In genomic region chr1:169109561-169110134, GRCh38 we compare ENCODE assay signal across 8 cellular contexts. TPM values are rescaled to one million over a fixed set of nuclear protein-coding genes. Genes with fewer than 3 reads are reported as not detected.
A peak's percentile ranks its signal among the peaks of the same experiment; 100 is the strongest.
DNase-seq lines count a peak whose midpoint lies in the region; ATAC-seq, FAIRE-seq and TF ChIP-seq lines count a peak whose summit lies in the region.

No MANE protein-coding gene starts in this region.

- no peaks in the 10 kb centered on the region for H3K9me3 ChIP-seq in A549
- no peaks in the 10 kb centered on the region for H3K9me3 ChIP-seq in H9 (ENCODE audit: control insufficient read depth, low read depth, low read length)
- H3K9me3 ChIP-seq in RWPE2 (ENCODE audit: severe bottlenecking): no peaks in the 10 kb centered on the region
- no peaks in the 10 kb centered on the region for H3K9me3 ChIP-seq in endothelial cell of umbilical vein (replicated peaks; ENCODE audit: control insufficient read depth, insufficient read depth, low read length)
- no peaks in the 10 kb centered on the region for H3K9me3 ChIP-seq in mucosa of rectum (ENCODE audit: control insufficient read depth in 2 of 2, low read length in 2 of 2)
- no peaks in the 10 kb centered on the region for H3K9me3 ChIP-seq in SJCRH30 (replicated peaks)
- H3K9me3 ChIP-seq in tibial artery: no peaks in the 10 kb centered on the region

- BruUV-seq in endothelial cell of umbilical vein (replicated peaks; lab: Mats Ljungman, UMichigan): no TSS peak

- H3K9me1 ChIP-seq in endothelial cell of umbilical vein (replicated peaks; ENCODE audit: control insufficient read depth, extremely low read depth, insufficient read depth, low read length): no peaks in the 10 kb centered on the region

- TF ChIP-seq POLR2A in A549 (IDR thresholded peaks at IDR 0.05; ENCODE audit: low read length) (no peak), endothelial cell of umbilical vein (IDR thresholded peaks at IDR 0.05; ENCODE audit: low read depth, low read length) (no peak)

- H2BK120ac ChIP-seq in H9 (ENCODE audit: low read depth, low read length, poor library complexity, severe bottlenecking): no peak overlapping the region

- no peaks in the 10 kb centered on the region; the same call in none of the 2 replicates for H3K27me3 Mint-ChIP-seq in H9 (ENCODE audit: low read depth)

- H2BK20ac ChIP-seq in H9 (ENCODE audit: low read depth, low read length, poor library complexity, severe bottlenecking): no peak overlapping the region

- no peak overlapping the region for H3K23ac ChIP-seq in H9 (ENCODE audit: insufficient read length, low read depth, low read length)

- H3K36me3 Mint-ChIP-seq in H9 (ENCODE audit: insufficient read depth in 1 of 3, low read depth in 3 of 3): peaks cover 23 to 37% (median 36%) of the 10 kb centered on the region in 3 experiments

- dilution Hi-C loops in endothelial cell of umbilical vein (cut with MboI; ENCODE audit: extremely low pct_ligation_motif_present, low sequenced_read_pairs): no loop called here

- H2BK15ac ChIP-seq in H9 (ENCODE audit: low read depth, low read length): no peak overlapping the region

- no peaks in the 10 kb centered on the region for H3K27me3 ChIP-seq in H9 (ENCODE audit: insufficient read depth, low read length)
- no peaks in the 10 kb centered on the region for H3K27me3 ChIP-seq in RWPE2 (ENCODE audit: insufficient read depth, poor library complexity, severe bottlenecking)
- H3K27me3 ChIP-seq in endothelial cell of umbilical vein (ENCODE audit: control insufficient read depth in 2 of 2, insufficient read depth in 2 of 2, low read length in 2 of 2): no peaks in the 10 kb centered on the region
- no peaks in the 10 kb centered on the region for H3K27me3 ChIP-seq in mucosa of rectum (ENCODE audit: control insufficient read depth in 2 of 2, insufficient read depth in 2 of 2, low read length in 2 of 2)
- no peaks in the 10 kb centered on the region for H3K27me3 ChIP-seq in SJCRH30
- H3K27me3 ChIP-seq in tibial artery: no peaks in the 10 kb centered on the region

- H3K18ac ChIP-seq in H9 (ENCODE audit: insufficient read length, low read depth, low read length): no peak overlapping the region

- no peak overlapping the region for H4K8ac ChIP-seq in H9 (replicated peaks; ENCODE audit: insufficient read length, low read depth, low read length)

- H3K27ac ChIP-seq in A549: peak overlapping the region; percentile 96 to 98
- no peak overlapping the region for H3K27ac ChIP-seq in H9 (ENCODE audit: insufficient read length, low read depth, low read length)
- H3K27ac ChIP-seq in RWPE2 (ENCODE audit: poor library complexity, severe bottlenecking): peak overlapping the region; percentile 96
- H3K27ac ChIP-seq in endothelial cell of umbilical vein (ENCODE audit: insufficient read depth, low read depth, low read length): peak overlapping the region; percentile 89
- peak overlapping the region; percentile 85 to 92 for H3K27ac ChIP-seq in mucosa of rectum (ENCODE audit: low read depth in 2 of 2, low read length in 2 of 2)
- H3K27ac ChIP-seq in SJCRH30: no peak overlapping the region
- H3K27ac ChIP-seq in tibial artery: no peak overlapping the region

- peak; percentile 52 to 61 for ATAC-seq in A549
- peak; percentile 23 for ATAC-seq in RWPE2 (ENCODE audit: low read depth)

- H2BK12ac ChIP-seq in H9 (ENCODE audit: insufficient read length, low read depth, low read length): no peak overlapping the region

- H4K20me1 ChIP-seq in H9 (ENCODE audit: control insufficient read depth, insufficient read depth, insufficient read length) (no peaks in the 10 kb centered on the region), endothelial cell of umbilical vein (replicated peaks; ENCODE audit: control insufficient read depth, extremely low read depth, insufficient read depth, low read length) (no peaks in the 10 kb centered on the region)

- TF ChIP-seq EP300 in A549 (IDR thresholded peaks at IDR 0.05): peak; percentile 66 to 67; a peak in 2 of 5 replicates

- H3K27ac Mint-ChIP-seq in H9: peak overlapping the region; percentile 61 to 79 (median 77); a peak in 4 of 7 replicates

- DNase-seq in A549 (ENCODE audit: low read depth in 1 of 2, low spot score in 1 of 2): peak; percentile 83 to 96
- DNase-seq in H9: no peak
- no peak for DNase-seq in RWPE2 (ENCODE audit: low spot score)
- peak; percentile 68 for DNase-seq in endothelial cell of umbilical vein (ENCODE audit: low read depth, low spot score)
- no peak for DNase-seq in SJCRH30
- no peak for DNase-seq in tibial artery
- DNase-seq in activated CD4-positive, CD25-positive, alpha-beta regulatory T cell treated with anti-CD3 and anti-CD28 coated beads, Interleukin-2, amount 50 U/mL, for 72 hours: no peak

- POLR2A ChIA-PET in A549 (lab: Yijun Ruan, JAX): interaction anchor here (0.7 to 4.4 kb wide), 10 partner anchors 10 to 767 kb away, joined by 3 to 42 read pairs (median 4); no protein-coding TSS in a partner anchor
- POLR2A ChIA-PET in endothelial cell of umbilical vein (lab: Charles Lee): no interaction called here

- TF ChIP-seq CTCF in A549 (IDR thresholded peaks at IDR 0.05): no peak
- TF ChIP-seq CTCF in H9 (conservative IDR thresholded peaks at IDR 0.05): no peak
- no peak for TF ChIP-seq CTCF in RWPE2 (IDR thresholded peaks at IDR 0.05; ENCODE audit: poor library complexity, severe bottlenecking)
- TF ChIP-seq CTCF in endothelial cell of umbilical vein (IDR thresholded peaks at IDR 0.05; ENCODE audit: extremely low read depth in 1 of 2, insufficient read depth in 1 of 2, low read depth in 1 of 2, low read length in 2 of 2): no peak
- no peak for TF ChIP-seq CTCF in tibial artery (IDR thresholded peaks at IDR 0.05)

- peaks cover 11% of the 10 kb centered on the region for H3K23me2 ChIP-seq in H9 (ENCODE audit: insufficient read length, low read depth, low read length, poor library complexity, severe bottlenecking)

- 1% methylated on average over 8 of the region's 8 CpGs for WGBS in A549 (ENCODE audit: missing lambda C conversion rate)
- WGBS in H9 (ENCODE audit: extremely low coverage, insufficient read length, low lambda C conversion rate): no CpG with 5 or more reads among the region's 8 CpGs

- H3K4me1 Mint-ChIP-seq in H9: peaks cover 57 to 66% of the 10 kb centered on the region in 2 experiments

- peak; percentile 65 for FAIRE-seq in A549 (lab: Jason Lieb, UNC)
- peak; percentile 59 for FAIRE-seq in endothelial cell of umbilical vein (lab: Jason Lieb, UNC)

- H3T11ph ChIP-seq in H9 (ENCODE audit: low read length): no peak overlapping the region

- no peak overlapping the region for H2AFZ ChIP-seq in H9 (ENCODE audit: low read length)
- peak overlapping the region; percentile 5 for H2AFZ ChIP-seq in endothelial cell of umbilical vein (ENCODE audit: low read depth, low read length)

- TF ChIP-seq RAD21 in A549 (conservative IDR thresholded peaks at IDR 0.05 in 1 of 2, IDR thresholded peaks at IDR 0.05 in 1 of 2): peak in 1 of 2 experiments; percentile 36; a peak in 2 of 5 replicates

- no peak overlapping the region for H3K14ac ChIP-seq in H9 (ENCODE audit: insufficient read depth, low read length)

- intact Hi-C loops in endothelial cell of umbilical vein (cut with micrococcal nuclease): loop anchor here (1.0 to 10.0 kb wide), 6 partner anchors 218 to 885 kb away; partner anchors contain the start of genes BLZF1, METTL18, SCYL3 and SFT2D2
- intact Hi-C loops in tibial artery (cut with DNase I; ENCODE audit: low total_unique reads): no loop called here

- no peaks in the 10 kb centered on the region; a peak in 1 of 5 replicates for H3K9me3 Mint-ChIP-seq in H9

- no peak overlapping the region for H4K5ac ChIP-seq in H9 (ENCODE audit: insufficient read length, low read depth, low read length)

- H3K4me2 ChIP-seq in A549 (peak overlapping the region; percentile 98), H9 (ENCODE audit: insufficient read depth, insufficient read length, low read length) (peak overlapping the region; percentile 2), endothelial cell of umbilical vein (ENCODE audit: insufficient read depth, low read length) (peak overlapping the region; percentile 96)

- CTCF ChIA-PET in A549 (lab: Yijun Ruan, JAX) (interaction anchor here (0.6 to 3.7 kb wide), 13 partner anchors 8 to 664 kb away, joined by 3 to 20 read pairs (median 4); partner anchors contain the start of genes BLZF1 and NME7), endothelial cell of umbilical vein (lab: Charles Lee) (interaction anchor here (0.7 to 5.6 kb wide), 7 partner anchors 11 to 506 kb away, joined by 3 to 41 read pairs (median 6); no protein-coding TSS in a partner anchor)

- H3K79me2 ChIP-seq in H9 (ENCODE audit: insufficient read depth, low read length): peaks cover 33% of the 10 kb centered on the region; the same call in 1 of the 2 replicates
- peaks cover 61% of the 10 kb centered on the region for H3K79me2 ChIP-seq in endothelial cell of umbilical vein (ENCODE audit: control insufficient read depth, insufficient read depth, low read length)

- no peak overlapping the region for H4K91ac ChIP-seq in H9 (ENCODE audit: insufficient read length, low read depth, low read length)

- H3K36me3 ChIP-seq in RWPE2 (ENCODE audit: low read depth): peaks cover 48% of the 10 kb centered on the region
- H3K36me3 ChIP-seq in endothelial cell of umbilical vein (ENCODE audit: control insufficient read depth in 2 of 2, extremely low read depth in 1 of 2, insufficient read depth in 2 of 2, low read length in 2 of 2): no peaks in the 10 kb centered on the region
- H3K36me3 ChIP-seq in mucosa of rectum (ENCODE audit: control insufficient read depth in 2 of 2, insufficient read depth in 2 of 2, low read length in 2 of 2): peaks cover 28 to 30% of the 10 kb centered on the region in 2 donors
- H3K36me3 ChIP-seq in SJCRH30: peaks cover 20% of the 10 kb centered on the region
- H3K36me3 ChIP-seq in tibial artery: peaks cover 0 to 10% (median 0%) of the 10 kb centered on the region in 3 donors

- no peak overlapping the region for H3K56ac ChIP-seq in H9 (ENCODE audit: insufficient read length, low read depth, low read length)

- H3K9ac ChIP-seq in H9 (ENCODE audit: extremely low read depth, insufficient read length, low read length) (no peak overlapping the region), endothelial cell of umbilical vein (replicated peaks; ENCODE audit: extremely low read depth, insufficient read depth, low read length) (peak overlapping the region; percentile 42), mucosa of rectum (ENCODE audit: low read depth in 1 of 2, low read length in 2 of 2) (peak overlapping the region; percentile 83 to 94)

- no peak overlapping the region for H2BK5ac ChIP-seq in H9 (ENCODE audit: insufficient read length, low read length)

- peak overlapping the region in 1 of 2 experiments; percentile 37; a peak in 3 of 5 replicates for H3K4me3 Mint-ChIP-seq in H9

- H3K79me1 ChIP-seq in H9 (ENCODE audit: insufficient read depth, low read depth, low read length, poor library complexity, severe bottlenecking): no peaks in the 10 kb centered on the region

- H3K4me1 ChIP-seq in A549: peaks cover 49% of the 10 kb centered on the region
- H3K4me1 ChIP-seq in H9 (ENCODE audit: insufficient read depth, low read length): peaks cover 16% of the 10 kb centered on the region; the same call in 1 of the 2 replicates
- peaks cover 56% of the 10 kb centered on the region for H3K4me1 ChIP-seq in RWPE2 (ENCODE audit: insufficient read depth, poor library complexity, severe bottlenecking)
- H3K4me1 ChIP-seq in endothelial cell of umbilical vein (ENCODE audit: control insufficient read depth, extremely low read depth, insufficient read depth, low read length): peaks cover 68% of the 10 kb centered on the region
- peaks cover 37 to 61% of the 10 kb centered on the region in 2 donors for H3K4me1 ChIP-seq in mucosa of rectum (ENCODE audit: control insufficient read depth in 2 of 2, insufficient read depth in 2 of 2, low read length in 2 of 2)
- H3K4me1 ChIP-seq in SJCRH30: peaks cover 6% of the 10 kb centered on the region
- peaks cover 0 to 42% (median 20%) of the 10 kb centered on the region in 4 donors for H3K4me1 ChIP-seq in tibial artery

- H2AK5ac ChIP-seq in H9 (ENCODE audit: insufficient read length, low read length): no peak overlapping the region

- no peak overlapping the region for H3K4ac ChIP-seq in H9 (ENCODE audit: low read depth, low read length)

- H3K4me3 ChIP-seq in A549 (peak overlapping the region; percentile 92), RWPE2 (ENCODE audit: severe bottlenecking) (peak overlapping the region; percentile 69), endothelial cell of umbilical vein (replicated peaks in 1 of 3; ENCODE audit: insufficient read depth in 1 of 3, low read depth in 1 of 3, low read length in 3 of 3) (peak overlapping the region in 1 of 3 experiments; percentile 37), mucosa of rectum (ENCODE audit: low read length in 2 of 2) (peak overlapping the region; percentile 85 to 92), SJCRH30 (no peak overlapping the region), tibial artery (no peak overlapping the region)

RNA-seq across cellular contexts. Expression of gene ATP1B1, which starts 3.2 kb away (rescaled TPM):
- polyA plus RNA-seq in A549 (2011; rRNA removed): 323 and 377 TPM in 2 replicates
- polyA plus RNA-seq in A549 (2012; cell fraction: cytosol; rRNA removed): 74.7 and 88.8 TPM in 2 replicates
- 51.7 and 61.3 TPM in 2 replicates for polyA plus RNA-seq in A549 (2012; cell fraction: nucleus; rRNA removed)
- 215 to 313 TPM (median 303 TPM) in 3 replicates for polyA plus RNA-seq in A549 (2017; fragmentation: RNase III; extraction: RNeasy Plus Mini Kit Qiagen cat#74134 plus additional on column Dnase treatment)
- 112 and 115 TPM in 2 replicates for polyA minus RNA-seq in A549 (2011; rRNA and poly(A)+ RNA removed)
- 42.2 and 44.4 TPM in 2 replicates for total RNA-seq in H9 (2021)
- 56.1 and 60.5 TPM in 2 replicates for total RNA-seq in endothelial cell of umbilical vein
- polyA plus RNA-seq in endothelial cell of umbilical vein: 11.5 and 14.3 TPM in 2 replicates
- 18.8 and 19.5 TPM in 2 replicates for polyA plus RNA-seq in endothelial cell of umbilical vein (2011; cell fraction: cytosol; rRNA removed)
- polyA plus RNA-seq in endothelial cell of umbilical vein (2011; cell fraction: nucleus; rRNA removed): 12.9 and 20.0 TPM in 2 replicates
- polyA plus RNA-seq in endothelial cell of umbilical vein (2012): 23.8 and 44.8 TPM in 2 replicates
- polyA minus RNA-seq in endothelial cell of umbilical vein: 13.2 and 15.4 TPM in 2 replicates
- 56.3 TPM for polyA minus RNA-seq in endothelial cell of umbilical vein (2011; cell fraction: cytosol; rRNA and poly(A)+ RNA removed)
- polyA minus RNA-seq in endothelial cell of umbilical vein (2011; cell fraction: nucleus; rRNA and poly(A)+ RNA removed): 12.3 and 12.8 TPM in 2 replicates
- 18.5 and 19.7 TPM in 2 replicates for total RNA-seq in SJCRH30 (2014; rRNA removed; shearing (Covaris generic))

Comparison
In these comparisons a context has a peak if more than half of its experiments do, and no peak if none do; other contexts are left out.
1. DNase-seq: peak in A549 (2 of 2) and endothelial cell of umbilical vein (single experiment); none in H9 (single experiment), RWPE2 (single experiment), SJCRH30 (0 of 2), tibial artery (0 of 2) and activated CD4-positive, CD25-positive, alpha-beta regulatory T cell treated with anti-CD3 and anti-CD28 coated beads, Interleukin-2, amount 50 U/mL, for 72 hours (single experiment).
2. H3K27ac ChIP-seq: peak in A549 (2 of 2), RWPE2 (single experiment), endothelial cell of umbilical vein (single experiment) and mucosa of rectum (2 of 2); none in H9 (single experiment), SJCRH30 (single experiment) and tibial artery (0 of 2).
3. H3K4me2 ChIP-seq: peak in every context shown above with its lines; median percentile 98 in A549; 96 in endothelial cell of umbilical vein; 2 in H9.
4. H3K4me3 ChIP-seq: peak in A549 (single experiment), RWPE2 (single experiment) and mucosa of rectum (2 of 2); none in SJCRH30 (single experiment) and tibial artery (0 of 2).